23 cellular contexts compared by ENCODE assay signal in genomic region chr1:40661678-40662077, GRCh38. TPM values are rescaled to one million over a fixed set of nuclear protein-coding genes. Genes with fewer than 3 reads are reported as not detected.
DNase-seq lines count a peak whose midpoint lies in the region; ATAC-seq, FAIRE-seq and TF ChIP-seq lines count a peak whose summit lies in the region.
"Had no signal": no experiment of that assay in that cellular context is flagged by ENCODE, and none has a peak within 500 bp of the region (broad histone marks: within the 10 kb centered on the region; RNA-seq: fewer than 3 reads in every experiment).

No MANE protein-coding gene starts in this region.

- POLR2A ChIA-PET in A673 (lab: Charles Lee; ENCODE audit: low non-redundant PET) (interaction anchor here (0.6 kb wide), 1 partner anchor 1919 kb away, joined by 3 read pairs; no protein-coding TSS in a partner anchor), H1 (lab: Charles Lee; ENCODE audit: partially characterized antibody) (interaction anchor here (1.1 to 6.0 kb wide), 6 partner anchors 8 to 48 kb away, joined by 3 to 63 read pairs (median 16); partner anchors contain the start of gene NFYC)

- H2BK5ac ChIP-seq in H1 (ENCODE audit: low read depth, low read length): 0 out of 2 replicates have a peak overlapping the region, but pooled peaks have one; percentile 10

- DNase-seq in A673 (ENCODE audit: low spot score): no peak
- peak; percentile 2 for DNase-seq in NCI-H69 (lab: John Stamatoyannopoulos, UW)
- no peak for DNase-seq in H1 (ENCODE audit: low read depth in 1 of 2, low spot score in 2 of 2)
- peak; percentile 51 for DNase-seq in posterior vena cava (ENCODE audit: low spot score)
- DNase-seq in islet precursor cell: no peak
- DNase-seq in adrenal gland: no peak
- no peak for DNase-seq in stimulated activated CD4-positive, alpha-beta T cell treated with anti-CD3 and anti-CD28 coated beads, Interleukin-15, amount 100 ng/mL, for 24 hours
- DNase-seq: Caco-2; CD4-positive, alpha-beta T cell; KBM-7; MV-4-11; NCI-H1417; NCI-H187; NCI-H524; SIG-M5 had no signal

- H3K36me3 ChIP-seq in A673 (ENCODE audit: insufficient read depth, low read length, poor library complexity, severe bottlenecking): no peaks in the 10 kb centered on the region
- no peaks in the 10 kb centered on the region for H3K36me3 ChIP-seq in H1 (ENCODE audit: control insufficient read depth in 2 of 4, insufficient read depth in 4 of 4, low read length in 3 of 4)
- no peaks in the 10 kb centered on the region for H3K36me3 ChIP-seq in adrenal gland (replicated peaks in 1 of 2)

- H3K79me2 ChIP-seq in H1 (ENCODE audit: control insufficient read depth in 1 of 2, insufficient read depth in 2 of 2, low read length in 2 of 2): no peaks in the 10 kb centered on the region; a peak in 1 of 4 replicates

- 0 out of 2 replicates have a peak overlapping the region, but pooled peaks have one; percentile 29 for H2BK15ac ChIP-seq in H1 (ENCODE audit: low read length)

- no peak overlapping the region; the same call in 1 of the 2 replicates for H3K18ac ChIP-seq in H1 (ENCODE audit: extremely low read depth, low read length)

- no peak overlapping the region for H2AFZ ChIP-seq in H1 (ENCODE audit: low read length)
- H2AFZ ChIP-seq: PC-9 had no signal

- peak overlapping the region in 1 of 2 experiments; percentile 89; a peak in 1 of 4 replicates for H3K4me2 ChIP-seq in H1 (ENCODE audit: insufficient read depth in 1 of 2, low read depth in 2 of 2, low read length in 2 of 2)
- H3K4me2 ChIP-seq: PC-9 had no signal

- H4K20me1 ChIP-seq in H1 (replicated peaks in 1 of 2; ENCODE audit: control insufficient read depth in 1 of 2, insufficient read depth in 2 of 2, low read length in 2 of 2): peaks cover 0 to 5% of the 10 kb centered on the region in 2 experiments

- TF ChIP-seq EP300 in H1 (IDR thresholded peaks at IDR 0.05; ENCODE audit: borderline replicate concordance in 1 of 2, low read depth in 2 of 2, low read length in 2 of 2): no peak

- H3K14ac ChIP-seq in H1 (ENCODE audit: insufficient read length): no peak overlapping the region

- H2AK5ac ChIP-seq in H1 (ENCODE audit: low read depth, low read length): no peak overlapping the region

- H4K5ac ChIP-seq in H1 (ENCODE audit: insufficient read length, low read depth, low read length): no peak overlapping the region

- H3K27ac ChIP-seq in A673 (ENCODE audit: low read depth, low read length, poor library complexity, severe bottlenecking): peak overlapping the region; percentile 69
- H3K27ac ChIP-seq in H1 (ENCODE audit: low read depth, low read length): no peak overlapping the region
- H3K27ac ChIP-seq in adrenal gland: no peak overlapping the region
- H3K27ac ChIP-seq: 22Rv1, PC-9, RWPE1 had no signal

- H2BK12ac ChIP-seq in H1 (ENCODE audit: low read depth, low read length): 0 out of 2 replicates have a peak overlapping the region, but pooled peaks have one; percentile 4

- TF ChIP-seq RAD21 in H1 (IDR thresholded peaks at IDR 0.05 in 1 of 2, conservative IDR thresholded peaks at IDR 0.05 in 1 of 2; ENCODE audit: low read depth in 2 of 2, low read length in 2 of 2): no peak

- H3K27me3 ChIP-seq in A673 (replicated peaks; ENCODE audit: insufficient read depth, low read depth, low read length, poor library complexity) (no peaks in the 10 kb centered on the region), H1 (replicated peaks in 1 of 4; ENCODE audit: control insufficient read depth in 3 of 4, extremely low read depth in 1 of 4, insufficient read depth in 3 of 4, low read length in 3 of 4) (no peaks in the 10 kb centered on the region; a peak in 1 of 7 replicates), adrenal gland (no peaks in the 10 kb centered on the region)

- CTCF ChIA-PET in A673 (lab: Charles Lee): no interaction called here
- CTCF ChIA-PET in H1 (lab: Charles Lee; ENCODE audit: partially characterized antibody): interaction anchor here (1.1 to 37.5 kb wide), 9 partner anchors 12 to 282 kb away, joined by 3 to 684 read pairs (median 4); no protein-coding TSS in a partner anchor

- H3K4me1 ChIP-seq in A673 (ENCODE audit: insufficient read depth, low read length, poor library complexity, severe bottlenecking): peaks cover 28% of the 10 kb centered on the region
- peaks cover 0 to 28% (median 15%) of the 10 kb centered on the region in 4 experiments; a peak in 6 of 7 replicates for H3K4me1 ChIP-seq in H1 (replicated peaks in 1 of 4; ENCODE audit: control insufficient read depth in 3 of 4, insufficient read depth in 4 of 4, low read length in 3 of 4)
- peaks cover 7 to 8% of the 10 kb centered on the region in 2 donors for H3K4me1 ChIP-seq in adrenal gland (replicated peaks in 1 of 2)
- H3K4me1 ChIP-seq: Caco-2 had no signal

- intact Hi-C loops in A673 (cut with micrococcal nuclease; ENCODE audit: unreplicated experiment): no loop called here
- intact Hi-C loops in posterior vena cava (cut with DNase I): no loop called here
- intact Hi-C loops in adrenal gland (cut with DNase I): loop anchor here in 1 of 2 donors (10.0 kb wide), 1 partner anchor 47 kb away; no protein-coding TSS in a partner anchor

- H3K56ac ChIP-seq in H1 (replicated peaks; ENCODE audit: insufficient read length, low read depth, low read length): no peak overlapping the region

- no peak overlapping the region for H3K23ac ChIP-seq in H1 (ENCODE audit: insufficient read length)

- H3K4me3 ChIP-seq in A673 (ENCODE audit: low read depth, low read length, poor library complexity, severe bottlenecking): no peak overlapping the region
- no peak overlapping the region for H3K4me3 ChIP-seq in H1 (ENCODE audit: extremely low read depth in 1 of 4, insufficient read depth in 2 of 4, low read depth in 3 of 4, low read length in 4 of 4)
- no peak overlapping the region for H3K4me3 ChIP-seq in adrenal gland
- H3K4me3 ChIP-seq: GM12878, PC-9 had no signal

- ATAC-seq in GM21515 (IDR thresholded peaks at IDR 0.05; ENCODE audit: unreplicated experiment): no peak
- ATAC-seq: GM12878, HepG2, SK-N-SH treated with all-trans-retinoic acid at 6 μM for 48 hours had no signal

- no peak overlapping the region for H2BK20ac ChIP-seq in H1 (ENCODE audit: low read length)

- no peak overlapping the region for H3K4ac ChIP-seq in H1 (replicated peaks; ENCODE audit: insufficient read length, low read depth, low read length)

- peaks cover 9% of the 10 kb centered on the region; the same call in 1 of the 2 replicates for H3K79me1 ChIP-seq in H1 (ENCODE audit: low read depth, low read length)

- no peak for TF ChIP-seq POLR2A in H1 (IDR thresholded peaks at IDR 0.05; ENCODE audit: control extremely low read depth in 1 of 2, low read depth in 2 of 2, low read length in 2 of 2)
- no peak for TF ChIP-seq POLR2A in adrenal gland (IDR thresholded peaks at IDR 0.05)

- H3K9ac ChIP-seq in H1 (replicated peaks in 1 of 4; ENCODE audit: extremely low read depth in 1 of 4, low read depth in 3 of 4, low read length in 3 of 4): no peak overlapping the region

- no peak overlapping the region for H4K91ac ChIP-seq in H1 (replicated peaks; ENCODE audit: insufficient read length, low read length)

- no TSS peak for BruUV-seq in A673 (replicated peaks; lab: Mats Ljungman, UMichigan)

- H2BK120ac ChIP-seq in H1 (replicated peaks; ENCODE audit: low read depth, low read length): no peak overlapping the region

- WGBS in H1 (ENCODE audit: extremely low coverage in 1 of 2, insufficient coverage in 1 of 2, insufficient read length in 1 of 2, insufficient replicate concordance in 2 of 2, low coverage in 1 of 2, low lambda C conversion rate in 2 of 2, missing lambda C conversion rate in 1 of 2), 2 experiments: 93% methylated on average over 5 of the region's 5 CpGs; no CpG with 5 or more reads in 1 of the 2 experiments
- 79 to 86% (median 82%) methylated on average over 2 to 5 of the region's 5 CpGs for WGBS in adrenal gland, 4 donors

- H4K8ac ChIP-seq in H1 (ENCODE audit: extremely low read depth, insufficient read depth, low read length): no peak overlapping the region

- TF ChIP-seq CTCF in A673 (conservative IDR thresholded peaks at IDR 0.05; ENCODE audit: low read depth, low read length): no peak
- TF ChIP-seq CTCF in H1 (IDR thresholded peaks at IDR 0.05; ENCODE audit: control extremely low read depth in 1 of 3, insufficient read depth in 1 of 3, low read depth in 1 of 3, low read length in 3 of 3): no peak
- no peak for TF ChIP-seq CTCF in adrenal gland (IDR thresholded peaks at IDR 0.05)

- H3K9me3 ChIP-seq in A673 (ENCODE audit: low read depth, low read length, poor library complexity, severe bottlenecking) (no peaks in the 10 kb centered on the region), H1 (ENCODE audit: insufficient read depth in 2 of 2, low read depth in 1 of 2, low read length in 1 of 2) (no peaks in the 10 kb centered on the region), adrenal gland (replicated peaks in 1 of 3) (no peaks in the 10 kb centered on the region)
- H3K9me3 ChIP-seq: Caco-2 had no signal

- FAIRE-seq in H1 (lab: Jason Lieb, UNC): no peak
- FAIRE-seq: GM12878, GM19239, HepG2 had no signal

- peaks cover 10% of the 10 kb centered on the region; the same call in 1 of the 2 replicates for H3K23me2 ChIP-seq in H1 (ENCODE audit: low read depth, low read length)

RNA-seq across cellular contexts. Expression of gene RIMS3, which starts 3.8 kb away (rescaled TPM):
- total RNA-seq in A673 (2021) (9.9 and 21.5 TPM in 2 replicates), posterior vena cava (10 to 100 TPM in 1 of 2 donors, 1 to 10 TPM in 1; 8.2 to 11.2 TPM), adrenal gland (10 to 100 TPM in 1 of 8 donors, 1 to 10 TPM in 7; 1.6 to 10.3 (median 2.9) TPM)
- 20.6 and 21.0 TPM in 2 replicates for total RNA-seq in H1 (2021; fragmentation: NEBNext Ultra II Directional; extraction: Animal tissue kit (Norgen Biotek cat#: 25700))
- polyA plus RNA-seq in H1 (2011; rRNA removed) (13.3 and 20.6 TPM in 2 replicates), adrenal gland (1 to 10 TPM in 2 of 3 donors, under 1 TPM in 1; 0.84 to 5.1 (median 3.9) TPM)
- polyA plus RNA-seq in H1 (2011; cell fraction: cytosol; rRNA removed): 16.6 TPM
- polyA plus RNA-seq in H1 (2011; cell fraction: nucleus; rRNA removed): 43.0 TPM
- 12.5 to 18.2 TPM (median 14.1 TPM) in 4 replicates for polyA plus RNA-seq in H1 (2012, experiment 1 of 2)
- polyA plus RNA-seq in H1 (2012, experiment 2 of 2): 12.9 TPM
- polyA plus RNA-seq in H1 (2013, experiment 1 of 2): 7.6 TPM
- polyA plus RNA-seq in H1 (2013, experiment 2 of 2): 7.2 TPM
- 29.3 and 29.9 TPM in 2 replicates for polyA minus RNA-seq in H1 (2011; rRNA and poly(A)+ RNA removed)
- polyA minus RNA-seq in H1 (2011; cell fraction: cytosol; rRNA and poly(A)+ RNA removed): 12.0 TPM
- 11.7 TPM for polyA minus RNA-seq in H1 (2011; cell fraction: nucleus; rRNA and poly(A)+ RNA removed)

RNA-seq across cellular contexts. Expression of gene NFYC, which starts 29.8 kb away (rescaled TPM):
- total RNA-seq in A673 (2021) (81.9 and 83.0 TPM in 2 replicates), posterior vena cava (10 to 100 TPM; 33.5 to 44.8 TPM), adrenal gland (10 to 100 TPM; 35.9 to 73.8 (median 51.2) TPM)
- 51.1 and 54.1 TPM in 2 replicates for total RNA-seq in H1 (2021; fragmentation: NEBNext Ultra II Directional; extraction: Animal tissue kit (Norgen Biotek cat#: 25700))
- polyA plus RNA-seq in H1 (2011; rRNA removed) (107 and 124 TPM in 2 replicates), adrenal gland (10 to 100 TPM; 37.5 to 65.2 (median 38.8) TPM)
- polyA plus RNA-seq in H1 (2011; cell fraction: cytosol; rRNA removed): 104 TPM
- polyA plus RNA-seq in H1 (2011; cell fraction: nucleus; rRNA removed): 126 TPM
- 43.6 to 57.9 TPM (median 56.1 TPM) in 4 replicates for polyA plus RNA-seq in H1 (2012, experiment 1 of 2)
- polyA plus RNA-seq in H1 (2012, experiment 2 of 2): 37.3 TPM
- polyA plus RNA-seq in H1 (2013, experiment 1 of 2): 42.0 TPM
- polyA plus RNA-seq in H1 (2013, experiment 2 of 2): 38.3 TPM
- polyA minus RNA-seq in H1 (2011; rRNA and poly(A)+ RNA removed): 76.7 and 111 TPM in 2 replicates
- 57.0 TPM for polyA minus RNA-seq in H1 (2011; cell fraction: cytosol; rRNA and poly(A)+ RNA removed)
- 73.3 TPM for polyA minus RNA-seq in H1 (2011; cell fraction: nucleus; rRNA and poly(A)+ RNA removed)

Comparison
In these comparisons a context has a peak if more than half of its experiments do, and no peak if none do; other contexts are left out.
1. DNase-seq: peak in NCI-H69 (single experiment) and posterior vena cava (single experiment); none in A673 (single experiment), H1 (0 of 2), islet precursor cell (single experiment), adrenal gland (0 of 7) and stimulated activated CD4-positive, alpha-beta T cell treated with anti-CD3 and anti-CD28 coated beads, Interleukin-15, amount 100 ng/mL, for 24 hours (single experiment).